Comparison of ENCODE assay signal across 1 cellular context in genomic region chr12:115946867-115947695, GRCh38.
TF ChIP-seq lines count a peak whose summit lies in the region.

No MANE protein-coding gene starts in this region.

TF ChIP-seq in K562, 482 proteins besides CTCF, POLR2A, EP300 and RAD21:
- TF ChIP-seq BRF2 (IDR thresholded peaks at IDR 0.05; ENCODE audit: borderline replicate concordance, insufficient read depth, insufficient read length) = no peak
- TF ChIP-seq STAT5A (IDR thresholded peaks at IDR 0.05; ENCODE audit: borderline replicate concordance, low read length) = 0 out of 2 replicates have a peak, but pooled peaks have one; percentile 11
- no peak for TF ChIP-seq FOXJ2 (tag; IDR thresholded peaks at IDR 0.05)
- no peak for TF ChIP-seq ZNF347 (CRISPR knock-in tag; IDR thresholded peaks at IDR 0.05; ENCODE audit: low read depth)
- TF ChIP-seq SMC3 (conservative IDR thresholded peaks at IDR 0.05; ENCODE audit: insufficient read depth, low read depth, low read length) = 0 out of 2 replicates have a peak, but pooled peaks have one; percentile 44
- TF ChIP-seq ZNF143 (CRISPR knock-in tag; IDR thresholded peaks at IDR 0.05) = no peak
